Comparison of ENCODE assay signal across 1 cellular context in the genomic region with DNA sequence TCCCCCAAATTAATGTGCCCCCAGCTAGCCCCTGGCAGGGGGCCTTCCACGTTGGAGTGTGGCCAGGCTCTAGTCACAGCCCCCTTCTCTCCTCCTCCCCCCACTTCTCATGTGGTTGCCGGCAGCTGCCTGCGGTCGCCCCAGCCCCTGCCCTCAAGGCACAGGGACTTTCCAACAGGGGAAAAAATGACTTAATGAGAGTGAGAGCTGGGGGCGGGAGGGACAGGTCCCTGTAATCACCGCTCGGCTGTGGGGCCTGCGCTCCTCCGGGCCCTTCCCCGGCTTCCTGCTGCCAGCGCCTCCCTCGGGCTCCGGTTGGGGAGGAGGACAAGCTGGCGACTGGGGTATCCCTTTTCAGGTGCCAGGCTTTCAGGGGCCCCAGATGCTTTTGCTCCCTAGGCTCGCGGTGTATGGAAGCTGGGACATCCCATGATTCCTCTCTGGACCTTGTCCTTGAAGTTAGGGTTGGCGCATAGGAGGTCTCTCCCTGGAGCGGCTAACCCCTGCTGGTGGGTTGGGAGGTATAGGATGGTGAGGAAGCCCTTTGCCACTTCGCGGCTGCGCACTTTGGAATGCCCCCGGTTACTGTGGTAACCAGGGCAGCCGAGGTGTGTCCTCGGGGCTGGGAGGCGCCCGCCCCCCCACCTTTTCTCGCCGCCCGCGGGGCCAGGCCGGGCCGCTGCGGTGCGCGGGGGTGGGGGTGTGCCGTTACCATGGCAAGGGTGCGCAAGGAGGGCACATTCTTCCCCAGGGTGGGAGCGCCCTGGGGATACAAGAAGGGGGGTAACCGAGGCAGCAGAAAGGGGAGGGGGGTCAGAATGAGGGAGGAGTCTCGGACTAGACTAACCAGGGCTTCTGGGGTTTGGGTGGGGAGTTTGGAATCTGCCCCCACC.
TF ChIP-seq lines count a peak whose summit lies in the region.

No MANE protein-coding gene starts in this region.

TF ChIP-seq in GM12878, 131 proteins besides CTCF, POLR2A, EP300 and RAD21 (continued from another document and continues in another):
- TF ChIP-seq ZBTB33 (IDR thresholded peaks at IDR 0.05) (no peak), LARP7 (IDR thresholded peaks at IDR 0.05) (peak; percentile 27; the same call in 1 of the 2 replicates), ZNF622 (IDR thresholded peaks at IDR 0.05) (no peak), SRF (IDR thresholded peaks at IDR 0.05; ENCODE audit: low read depth in 2 of 2, low read length in 2 of 2) (no peak), PBX3 (IDR thresholded peaks at IDR 0.05; ENCODE audit: insufficient replicate concordance, low read depth, low read length) (peak; percentile 63), GABPA (IDR thresholded peaks at IDR 0.05; ENCODE audit: low read depth) (no peak), ZSCAN29 (IDR thresholded peaks at IDR 0.05) (0 out of 2 replicates have a peak, but pooled peaks have one; percentile 30), BCL11A (IDR thresholded peaks at IDR 0.05; ENCODE audit: low read depth, low read length) (peak; percentile 99), MTA3 (IDR thresholded peaks at IDR 0.05; ENCODE audit: borderline replicate concordance, low read length) (no peak), FOS (IDR thresholded peaks at IDR 0.05; ENCODE audit: borderline replicate concordance, extremely low read depth, insufficient read length) (no peak), USF1 (IDR thresholded peaks at IDR 0.05; ENCODE audit: borderline replicate concordance, extremely low read length, insufficient read depth, low read depth, low read length) (no peak), CHD4 (IDR thresholded peaks at IDR 0.05) (0 out of 2 replicates have a peak, but pooled peaks have one; percentile 58), KLF5 (IDR thresholded peaks at IDR 0.05; ENCODE audit: partially characterized antibody) (peak; percentile 77), JUNB (IDR thresholded peaks at IDR 0.05) (peak; percentile 77), MEF2B (IDR thresholded peaks at IDR 0.05; ENCODE audit: partially characterized antibody, poor library complexity, severe bottlenecking) (peak; percentile 72), SMC3 (IDR thresholded peaks at IDR 0.05; ENCODE audit: borderline replicate concordance, low read length) (no peak), RCOR1 (conservative IDR thresholded peaks at IDR 0.05; ENCODE audit: low read depth, low read length) (0 out of 2 replicates have a peak, but pooled peaks have one; percentile 73), BRCA1 (IDR thresholded peaks at IDR 0.05; ENCODE audit: low read depth, low read length) (no peak), NR2C2 (IDR thresholded peaks at IDR 0.05; ENCODE audit: borderline replicate concordance, control insufficient read depth, insufficient read length, low read depth) (no peak), ETV6 (conservative IDR thresholded peaks at IDR 0.05 in 1 of 2, IDR thresholded peaks at IDR 0.05 in 1 of 2; ENCODE audit: borderline replicate concordance in 1 of 2, low read depth in 1 of 2) (peak in 1 of 2 experiments; percentile 77; a peak in 1 of 4 replicates), RAD51 (IDR thresholded peaks at IDR 0.05) (0 out of 2 replicates have a peak, but pooled peaks have one; percentile 10), CREM (IDR thresholded peaks at IDR 0.05; ENCODE audit: low read depth) (peak; percentile 97), HDAC2 (IDR thresholded peaks at IDR 0.05) (no peak), IKZF1 (conservative IDR thresholded peaks at IDR 0.05) (peak; percentile 98), SP1 (IDR thresholded peaks at IDR 0.05; ENCODE audit: low read depth, low read length) (peak; percentile 92), SIX5 (IDR thresholded peaks at IDR 0.05; ENCODE audit: low read depth, low read length, severe bottlenecking) (no peak), HSF1 (IDR thresholded peaks at IDR 0.05; ENCODE audit: low read depth, low read length) (no peak), MYC (IDR thresholded peaks at IDR 0.05; ENCODE audit: insufficient read depth, insufficient read length, insufficient replicate concordance, low read length, severe bottlenecking) (peak; percentile 35), STAT3 (IDR thresholded peaks at IDR 0.05; ENCODE audit: low read depth, low read length) (no peak), TAF1 (IDR thresholded peaks at IDR 0.05; ENCODE audit: borderline replicate concordance, low read depth, low read length) (peak; percentile 65), HCFC1 (IDR thresholded peaks at IDR 0.05; ENCODE audit: low read length) (no peak), MAX (IDR thresholded peaks at IDR 0.05; ENCODE audit: low read depth, low read length) (no peak; the same call in 1 of the 2 replicates), POLR2AphosphoS2 (IDR thresholded peaks at IDR 0.05; ENCODE audit: low read depth, low read length) (no peak; the same call in 1 of the 2 replicates), ZNF592 (IDR thresholded peaks at IDR 0.05) (no peak), SMARCA5 (IDR thresholded peaks at IDR 0.05) (peak; percentile 99), CHD2 (IDR thresholded peaks at IDR 0.05; ENCODE audit: borderline replicate concordance, low read depth, low read length) (peak; percentile 90), HDAC6 (IDR thresholded peaks at IDR 0.05; ENCODE audit: unreplicated experiment) (no peak), PAX5 (IDR thresholded peaks at IDR 0.05; ENCODE audit: borderline replicate concordance, low read depth, low read length) (peak; percentile 97), MLLT1 (IDR thresholded peaks at IDR 0.05) (peak; percentile 98), RELB (IDR thresholded peaks at IDR 0.05; ENCODE audit: low read depth) (peak; percentile 100), ATF7 (IDR thresholded peaks at IDR 0.05; ENCODE audit: low read depth) (peak; percentile 98), RBBP5 (conservative IDR thresholded peaks at IDR 0.05) (no peak)
- TF ChIP-seq, protein P1, sequence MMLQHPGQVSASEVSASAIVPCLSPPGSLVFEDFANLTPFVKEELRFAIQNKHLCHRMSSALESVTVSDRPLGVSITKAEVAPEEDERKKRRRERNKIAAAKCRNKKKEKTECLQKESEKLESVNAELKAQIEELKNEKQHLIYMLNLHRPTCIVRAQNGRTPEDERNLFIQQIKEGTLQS (IDR thresholded peaks at IDR 0.05; ENCODE audit: borderline replicate concordance, extremely low read depth, low read depth, low read length), result no peak
- TF ChIP-seq, protein P2, sequence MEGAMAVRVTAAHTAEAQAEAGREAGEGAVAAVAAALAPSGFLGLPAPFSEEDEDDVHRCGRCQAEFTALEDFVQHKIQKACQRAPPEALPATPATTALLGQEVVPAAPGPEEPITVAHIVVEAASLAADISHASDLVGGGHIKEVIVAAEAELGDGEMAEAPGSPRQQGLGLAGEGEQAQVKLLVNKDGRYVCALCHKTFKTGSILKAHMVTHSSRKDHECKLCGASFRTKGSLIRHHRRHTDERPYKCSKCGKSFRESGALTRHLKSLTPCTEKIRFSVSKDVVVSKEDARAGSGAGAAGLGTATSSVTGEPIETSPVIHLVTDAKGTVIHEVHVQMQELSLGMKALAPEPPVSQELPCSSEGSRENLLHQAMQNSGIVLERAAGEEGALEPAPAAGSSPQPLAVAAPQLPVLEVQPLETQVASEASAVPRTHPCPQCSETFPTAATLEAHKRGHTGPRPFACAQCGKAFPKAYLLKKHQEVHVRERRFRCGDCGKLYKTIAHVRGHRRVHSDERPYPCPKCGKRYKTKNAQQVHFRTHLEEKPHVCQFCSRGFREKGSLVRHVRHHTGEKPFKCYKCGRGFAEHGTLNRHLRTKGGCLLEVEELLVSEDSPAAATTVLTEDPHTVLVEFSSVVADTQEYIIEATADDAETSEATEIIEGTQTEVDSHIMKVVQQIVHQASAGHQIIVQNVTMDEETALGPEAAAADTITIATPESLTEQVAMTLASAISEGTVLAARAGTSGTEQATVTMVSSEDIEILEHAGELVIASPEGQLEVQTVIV (IDR thresholded peaks at IDR 0.05; ENCODE audit: borderline replicate concordance, partially characterized antibody), result no peak
